1 cellular context compared by ENCODE assay signal in the genomic region with DNA sequence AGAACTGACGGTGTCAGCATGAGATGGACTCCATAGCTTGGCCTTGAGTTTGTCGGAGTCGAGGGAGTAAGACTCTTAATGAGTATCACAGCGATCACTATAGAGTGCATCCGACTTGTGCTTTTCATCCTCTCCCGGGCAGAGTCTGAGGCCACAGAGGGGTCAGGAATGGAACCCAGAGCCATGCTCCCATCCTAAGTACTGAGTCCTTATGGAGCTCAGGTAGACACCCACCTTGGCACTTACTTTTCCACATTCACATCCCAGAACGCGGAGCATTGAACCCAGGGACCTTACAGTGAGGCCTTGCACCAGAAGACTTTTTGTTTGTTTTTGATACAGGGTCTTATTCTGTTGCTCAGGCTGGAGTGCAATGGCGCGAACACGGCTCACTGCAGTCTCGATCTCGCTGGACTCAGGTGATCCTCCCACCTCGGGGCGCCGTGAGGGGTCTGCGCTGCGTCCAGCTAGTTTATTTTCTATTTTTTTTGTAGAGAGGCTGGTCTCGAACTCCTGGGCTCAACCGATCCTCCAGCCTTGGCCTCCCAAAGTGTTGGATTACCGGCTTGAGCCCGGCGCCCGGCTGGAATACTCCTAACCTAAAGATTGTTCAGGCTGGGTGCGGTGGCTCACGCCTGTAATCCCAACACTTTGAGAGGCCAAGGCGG.
TF ChIP-seq lines count a peak whose summit lies in the region.

No MANE protein-coding gene starts in this region.

TF ChIP-seq in HepG2, 621 proteins besides CTCF, POLR2A, EP300 and RAD21 (continued from another document):
- TF ChIP-seq, protein P1, sequence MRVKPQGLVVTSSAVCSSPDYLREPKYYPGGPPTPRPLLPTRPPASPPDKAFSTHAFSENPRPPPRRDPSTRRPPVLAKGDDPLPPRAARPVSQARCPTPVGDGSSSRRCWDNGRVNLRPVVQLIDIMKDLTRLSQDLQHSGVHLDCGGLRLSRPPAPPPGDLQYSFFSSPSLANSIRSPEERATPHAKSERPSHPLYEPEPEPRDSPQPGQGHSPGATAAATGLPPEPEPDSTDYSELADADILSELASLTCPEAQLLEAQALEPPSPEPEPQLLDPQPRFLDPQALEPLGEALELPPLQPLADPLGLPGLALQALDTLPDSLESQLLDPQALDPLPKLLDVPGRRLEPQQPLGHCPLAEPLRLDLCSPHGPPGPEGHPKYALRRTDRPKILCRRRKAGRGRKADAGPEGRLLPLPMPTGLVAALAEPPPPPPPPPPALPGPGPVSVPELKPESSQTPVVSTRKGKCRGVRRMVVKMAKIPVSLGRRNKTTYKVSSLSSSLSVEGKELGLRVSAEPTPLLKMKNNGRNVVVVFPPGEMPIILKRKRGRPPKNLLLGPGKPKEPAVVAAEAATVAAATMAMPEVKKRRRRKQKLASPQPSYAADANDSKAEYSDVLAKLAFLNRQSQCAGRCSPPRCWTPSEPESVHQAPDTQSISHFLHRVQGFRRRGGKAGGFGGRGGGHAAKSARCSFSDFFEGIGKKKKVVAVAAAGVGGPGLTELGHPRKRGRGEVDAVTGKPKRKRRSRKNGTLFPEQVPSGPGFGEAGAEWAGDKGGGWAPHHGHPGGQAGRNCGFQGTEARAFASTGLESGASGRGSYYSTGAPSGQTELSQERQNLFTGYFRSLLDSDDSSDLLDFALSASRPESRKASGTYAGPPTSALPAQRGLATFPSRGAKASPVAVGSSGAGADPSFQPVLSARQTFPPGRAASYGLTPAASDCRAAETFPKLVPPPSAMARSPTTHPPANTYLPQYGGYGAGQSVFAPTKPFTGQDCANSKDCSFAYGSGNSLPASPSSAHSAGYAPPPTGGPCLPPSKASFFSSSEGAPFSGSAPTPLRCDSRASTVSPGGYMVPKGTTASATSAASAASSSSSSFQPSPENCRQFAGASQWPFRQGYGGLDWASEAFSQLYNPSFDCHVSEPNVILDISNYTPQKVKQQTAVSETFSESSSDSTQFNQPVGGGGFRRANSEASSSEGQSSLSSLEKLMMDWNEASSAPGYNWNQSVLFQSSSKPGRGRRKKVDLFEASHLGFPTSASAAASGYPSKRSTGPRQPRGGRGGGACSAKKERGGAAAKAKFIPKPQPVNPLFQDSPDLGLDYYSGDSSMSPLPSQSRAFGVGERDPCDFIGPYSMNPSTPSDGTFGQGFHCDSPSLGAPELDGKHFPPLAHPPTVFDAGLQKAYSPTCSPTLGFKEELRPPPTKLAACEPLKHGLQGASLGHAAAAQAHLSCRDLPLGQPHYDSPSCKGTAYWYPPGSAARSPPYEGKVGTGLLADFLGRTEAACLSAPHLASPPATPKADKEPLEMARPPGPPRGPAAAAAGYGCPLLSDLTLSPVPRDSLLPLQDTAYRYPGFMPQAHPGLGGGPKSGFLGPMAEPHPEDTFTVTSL (CRISPR knock-in tag; IDR thresholded peaks at IDR 0.05; ENCODE audit: borderline replicate concordance): no peak
- TF ChIP-seq ZNF317 (CRISPR knock-in tag; IDR thresholded peaks at IDR 0.05) (0 out of 2 replicates have a peak, but pooled peaks have one; percentile 15), KLF9 (CRISPR knock-in tag; IDR thresholded peaks at IDR 0.05; ENCODE audit: low read depth) (no peak), SOX6 (IDR thresholded peaks at IDR 0.05) (no peak), SOX6 (CRISPR knock-in tag; IDR thresholded peaks at IDR 0.05) (no peak), ZNF430 (CRISPR knock-in tag; IDR thresholded peaks at IDR 0.05) (no peak; the same call in 1 of the 2 replicates), ZC3H13 (CRISPR knock-in tag; IDR thresholded peaks at IDR 0.05) (no peak), KLF13 (CRISPR knock-in tag; IDR thresholded peaks at IDR 0.05) (no peak), CEBPG (CRISPR knock-in tag; IDR thresholded peaks at IDR 0.05) (no peak), PLRG1 (conservative IDR thresholded peaks at IDR 0.05) (no peak), RBM39 (IDR thresholded peaks at IDR 0.05; ENCODE audit: low read depth, low read length, poor library complexity, severe bottlenecking) (no peak), ELF3 (CRISPR knock-in tag; IDR thresholded peaks at IDR 0.05) (no peak), BHLHE40 (IDR thresholded peaks at IDR 0.05; ENCODE audit: low read length) (no peak), U2AF2 (IDR thresholded peaks at IDR 0.05; ENCODE audit: low read depth, low read length) (no peak), MTA1 (CRISPR knock-in tag; IDR thresholded peaks at IDR 0.05; ENCODE audit: borderline replicate concordance) (no peak), ZNF883 (CRISPR knock-in tag; IDR thresholded peaks at IDR 0.05; ENCODE audit: not compliant biosample characterization) (no peak), TSC22D2 (CRISPR knock-in tag; IDR thresholded peaks at IDR 0.05; ENCODE audit: borderline replicate concordance) (no peak), ZNF382 (CRISPR knock-in tag; IDR thresholded peaks at IDR 0.05; ENCODE audit: borderline replicate concordance) (no peak), ZNF557 (CRISPR knock-in tag; IDR thresholded peaks at IDR 0.05) (no peak), ZNF746 (CRISPR knock-in tag; IDR thresholded peaks at IDR 0.05) (0 out of 2 replicates have a peak, but pooled peaks have one; percentile 16), NAIF1 (CRISPR knock-in tag; IDR thresholded peaks at IDR 0.05; ENCODE audit: borderline replicate concordance) (no peak), CCDC6 (CRISPR knock-in tag; IDR thresholded peaks at IDR 0.05) (no peak), ZNF563 (CRISPR knock-in tag; IDR thresholded peaks at IDR 0.05) (no peak)
- TF ChIP-seq, protein P2, sequence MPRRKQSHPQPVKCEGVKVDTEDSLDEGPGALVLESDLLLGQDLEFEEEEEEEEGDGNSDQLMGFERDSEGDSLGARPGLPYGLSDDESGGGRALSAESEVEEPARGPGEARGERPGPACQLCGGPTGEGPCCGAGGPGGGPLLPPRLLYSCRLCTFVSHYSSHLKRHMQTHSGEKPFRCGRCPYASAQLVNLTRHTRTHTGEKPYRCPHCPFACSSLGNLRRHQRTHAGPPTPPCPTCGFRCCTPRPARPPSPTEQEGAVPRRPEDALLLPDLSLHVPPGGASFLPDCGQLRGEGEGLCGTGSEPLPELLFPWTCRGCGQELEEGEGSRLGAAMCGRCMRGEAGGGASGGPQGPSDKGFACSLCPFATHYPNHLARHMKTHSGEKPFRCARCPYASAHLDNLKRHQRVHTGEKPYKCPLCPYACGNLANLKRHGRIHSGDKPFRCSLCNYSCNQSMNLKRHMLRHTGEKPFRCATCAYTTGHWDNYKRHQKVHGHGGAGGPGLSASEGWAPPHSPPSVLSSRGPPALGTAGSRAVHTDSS (CRISPR knock-in tag; conservative IDR thresholded peaks at IDR 0.05): no peak
- TF ChIP-seq, protein P3, sequence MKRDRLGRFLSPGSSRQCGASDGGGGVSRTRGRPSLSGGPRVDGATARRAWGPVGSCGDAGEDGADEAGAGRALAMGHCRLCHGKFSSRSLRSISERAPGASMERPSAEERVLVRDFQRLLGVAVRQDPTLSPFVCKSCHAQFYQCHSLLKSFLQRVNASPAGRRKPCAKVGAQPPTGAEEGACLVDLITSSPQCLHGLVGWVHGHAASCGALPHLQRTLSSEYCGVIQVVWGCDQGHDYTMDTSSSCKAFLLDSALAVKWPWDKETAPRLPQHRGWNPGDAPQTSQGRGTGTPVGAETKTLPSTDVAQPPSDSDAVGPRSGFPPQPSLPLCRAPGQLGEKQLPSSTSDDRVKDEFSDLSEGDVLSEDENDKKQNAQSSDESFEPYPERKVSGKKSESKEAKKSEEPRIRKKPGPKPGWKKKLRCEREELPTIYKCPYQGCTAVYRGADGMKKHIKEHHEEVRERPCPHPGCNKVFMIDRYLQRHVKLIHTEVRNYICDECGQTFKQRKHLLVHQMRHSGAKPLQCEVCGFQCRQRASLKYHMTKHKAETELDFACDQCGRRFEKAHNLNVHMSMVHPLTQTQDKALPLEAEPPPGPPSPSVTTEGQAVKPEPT (CRISPR knock-in tag; IDR thresholded peaks at IDR 0.05; ENCODE audit: low read depth): no peak; the same call in 1 of the 2 replicates
- TF ChIP-seq, protein P4, sequence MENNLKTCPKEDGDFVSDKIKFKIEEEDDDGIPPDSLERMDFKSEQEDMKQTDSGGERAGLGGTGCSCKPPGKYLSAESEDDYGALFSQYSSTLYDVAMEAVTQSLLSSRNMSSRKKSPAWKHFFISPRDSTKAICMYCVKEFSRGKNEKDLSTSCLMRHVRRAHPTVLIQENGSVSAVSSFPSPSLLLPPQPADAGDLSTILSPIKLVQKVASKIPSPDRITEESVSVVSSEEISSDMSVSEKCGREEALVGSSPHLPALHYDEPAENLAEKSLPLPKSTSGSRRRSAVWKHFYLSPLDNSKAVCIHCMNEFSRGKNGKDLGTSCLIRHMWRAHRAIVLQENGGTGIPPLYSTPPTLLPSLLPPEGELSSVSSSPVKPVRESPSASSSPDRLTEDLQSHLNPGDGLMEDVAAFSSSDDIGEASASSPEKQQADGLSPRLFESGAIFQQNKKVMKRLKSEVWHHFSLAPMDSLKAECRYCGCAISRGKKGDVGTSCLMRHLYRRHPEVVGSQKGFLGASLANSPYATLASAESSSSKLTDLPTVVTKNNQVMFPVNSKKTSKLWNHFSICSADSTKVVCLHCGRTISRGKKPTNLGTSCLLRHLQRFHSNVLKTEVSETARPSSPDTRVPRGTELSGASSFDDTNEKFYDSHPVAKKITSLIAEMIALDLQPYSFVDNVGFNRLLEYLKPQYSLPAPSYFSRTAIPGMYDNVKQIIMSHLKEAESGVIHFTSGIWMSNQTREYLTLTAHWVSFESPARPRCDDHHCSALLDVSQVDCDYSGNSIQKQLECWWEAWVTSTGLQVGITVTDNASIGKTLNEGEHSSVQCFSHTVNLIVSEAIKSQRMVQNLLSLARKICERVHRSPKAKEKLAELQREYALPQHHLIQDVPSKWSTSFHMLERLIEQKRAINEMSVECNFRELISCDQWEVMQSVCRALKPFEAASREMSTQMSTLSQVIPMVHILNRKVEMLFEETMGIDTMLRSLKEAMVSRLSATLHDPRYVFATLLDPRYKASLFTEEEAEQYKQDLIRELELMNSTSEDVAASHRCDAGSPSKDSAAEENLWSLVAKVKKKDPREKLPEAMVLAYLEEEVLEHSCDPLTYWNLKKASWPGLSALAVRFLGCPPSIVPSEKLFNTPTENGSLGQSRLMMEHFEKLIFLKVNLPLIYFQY (CRISPR knock-in tag; IDR thresholded peaks at IDR 0.05; ENCODE audit: borderline replicate concordance): no peak
- TF ChIP-seq, protein P5, sequence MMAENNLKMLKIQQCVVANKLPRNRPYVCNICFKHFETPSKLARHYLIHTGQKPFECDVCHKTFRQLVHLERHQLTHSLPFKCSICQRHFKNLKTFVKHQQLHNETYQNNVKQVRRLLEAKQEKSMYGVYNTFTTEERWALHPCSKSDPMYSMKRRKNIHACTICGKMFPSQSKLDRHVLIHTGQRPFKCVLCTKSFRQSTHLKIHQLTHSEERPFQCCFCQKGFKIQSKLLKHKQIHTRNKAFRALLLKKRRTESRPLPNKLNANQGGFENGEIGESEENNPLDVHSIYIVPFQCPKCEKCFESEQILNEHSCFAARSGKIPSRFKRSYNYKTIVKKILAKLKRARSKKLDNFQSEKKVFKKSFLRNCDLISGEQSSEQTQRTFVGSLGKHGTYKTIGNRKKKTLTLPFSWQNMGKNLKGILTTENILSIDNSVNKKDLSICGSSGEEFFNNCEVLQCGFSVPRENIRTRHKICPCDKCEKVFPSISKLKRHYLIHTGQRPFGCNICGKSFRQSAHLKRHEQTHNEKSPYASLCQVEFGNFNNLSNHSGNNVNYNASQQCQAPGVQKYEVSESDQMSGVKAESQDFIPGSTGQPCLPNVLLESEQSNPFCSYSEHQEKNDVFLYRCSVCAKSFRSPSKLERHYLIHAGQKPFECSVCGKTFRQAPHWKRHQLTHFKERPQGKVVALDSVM (CRISPR knock-in tag; IDR thresholded peaks at IDR 0.05): peak; percentile 80
- TF ChIP-seq, protein P6, sequence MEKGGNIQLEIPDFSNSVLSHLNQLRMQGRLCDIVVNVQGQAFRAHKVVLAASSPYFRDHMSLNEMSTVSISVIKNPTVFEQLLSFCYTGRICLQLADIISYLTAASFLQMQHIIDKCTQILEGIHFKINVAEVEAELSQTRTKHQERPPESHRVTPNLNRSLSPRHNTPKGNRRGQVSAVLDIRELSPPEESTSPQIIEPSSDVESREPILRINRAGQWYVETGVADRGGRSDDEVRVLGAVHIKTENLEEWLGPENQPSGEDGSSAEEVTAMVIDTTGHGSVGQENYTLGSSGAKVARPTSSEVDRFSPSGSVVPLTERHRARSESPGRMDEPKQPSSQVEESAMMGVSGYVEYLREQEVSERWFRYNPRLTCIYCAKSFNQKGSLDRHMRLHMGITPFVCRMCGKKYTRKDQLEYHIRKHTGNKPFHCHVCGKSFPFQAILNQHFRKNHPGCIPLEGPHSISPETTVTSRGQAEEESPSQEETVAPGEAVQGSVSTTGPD (CRISPR knock-in tag; IDR thresholded peaks at IDR 0.05): no peak
- TF ChIP-seq, protein P7, sequence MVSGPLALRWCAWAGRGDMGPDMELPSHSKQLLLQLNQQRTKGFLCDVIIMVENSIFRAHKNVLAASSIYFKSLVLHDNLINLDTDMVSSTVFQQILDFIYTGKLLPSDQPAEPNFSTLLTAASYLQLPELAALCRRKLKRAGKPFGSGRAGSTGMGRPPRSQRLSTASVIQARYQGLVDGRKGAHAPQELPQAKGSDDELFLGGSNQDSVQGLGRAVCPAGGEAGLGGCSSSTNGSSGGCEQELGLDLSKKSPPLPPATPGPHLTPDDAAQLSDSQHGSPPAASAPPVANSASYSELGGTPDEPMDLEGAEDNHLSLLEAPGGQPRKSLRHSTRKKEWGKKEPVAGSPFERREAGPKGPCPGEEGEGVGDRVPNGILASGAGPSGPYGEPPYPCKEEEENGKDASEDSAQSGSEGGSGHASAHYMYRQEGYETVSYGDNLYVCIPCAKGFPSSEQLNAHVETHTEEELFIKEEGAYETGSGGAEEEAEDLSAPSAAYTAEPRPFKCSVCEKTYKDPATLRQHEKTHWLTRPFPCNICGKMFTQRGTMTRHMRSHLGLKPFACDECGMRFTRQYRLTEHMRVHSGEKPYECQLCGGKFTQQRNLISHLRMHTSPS (CRISPR knock-in tag; IDR thresholded peaks at IDR 0.05; ENCODE audit: low read depth): no peak
TF ChIP-seq in HepG2: peak in this region for 33.
